Comparison of ENCODE assay signal across 9 cellular contexts in the genomic region with DNA sequence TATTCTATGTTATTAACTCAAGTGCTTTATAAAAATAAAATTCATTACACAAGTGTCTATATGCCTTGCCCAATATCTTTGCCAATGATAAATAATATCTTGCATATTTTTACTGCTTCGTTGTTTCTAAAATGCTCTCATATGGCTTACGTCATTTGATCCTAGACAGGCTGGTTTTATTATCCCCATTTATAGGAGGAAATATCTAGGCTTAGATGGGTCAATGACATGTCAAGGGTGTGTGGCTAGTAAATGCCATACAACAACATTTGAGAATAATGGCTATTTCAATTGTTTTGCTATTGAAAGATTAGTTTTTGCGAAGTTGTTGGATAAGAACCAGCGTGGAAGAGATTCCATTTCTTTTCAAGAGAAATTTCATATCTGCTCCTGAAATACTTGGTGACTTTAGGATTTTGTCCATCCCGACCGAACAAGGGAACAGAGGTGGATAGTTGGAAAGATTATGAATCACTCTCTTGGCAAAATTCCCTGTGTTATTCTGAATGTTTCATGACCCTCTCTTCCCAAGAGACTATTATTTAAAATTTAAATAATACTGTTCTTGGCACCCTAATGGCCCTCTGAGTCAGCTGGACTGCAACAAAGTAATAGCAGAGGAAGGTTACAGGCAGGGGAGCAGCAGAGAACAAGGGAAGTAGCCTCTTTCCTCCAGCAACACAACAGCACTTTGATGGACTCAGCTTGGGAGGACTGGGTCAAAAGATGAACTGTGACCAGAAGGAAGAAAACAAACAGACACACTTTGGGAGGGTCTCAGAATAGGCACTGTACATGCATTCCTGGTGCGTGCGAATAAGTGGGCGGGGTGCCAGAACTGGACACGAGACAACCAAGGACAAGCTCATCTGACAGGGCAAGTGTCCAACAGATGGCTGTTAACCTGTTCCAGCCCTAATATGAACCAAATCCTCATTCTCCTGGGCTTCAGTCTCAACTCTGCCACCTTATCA.
DNase-seq lines count a peak whose midpoint lies in the region; TF ChIP-seq lines count a peak whose summit lies in the region.
"Had no signal": no experiment of that assay in that cellular context is flagged by ENCODE, and none has a peak within 500 bp of the region (broad histone marks: within the 10 kb centered on the region; RNA-seq: fewer than 3 reads in every experiment).

No MANE protein-coding gene starts in this region.

- peak overlapping the region; percentile 31 for H3K4me2 ChIP-seq in hepatocyte

- no peaks in the 10 kb centered on the region for H3K9me3 ChIP-seq in hepatocyte (ENCODE audit: low read depth)
- no peaks in the 10 kb centered on the region for H3K9me3 ChIP-seq in stomach

- H4K20me1 ChIP-seq in hepatocyte (ENCODE audit: insufficient read depth, poor library complexity, severe bottlenecking), result no peaks in the 10 kb centered on the region

- H3K36me3 ChIP-seq in hepatocyte (replicated peaks; ENCODE audit: insufficient read depth, low read depth) (no peaks in the 10 kb centered on the region), stomach (no peaks in the 10 kb centered on the region)

- H3K27me3 ChIP-seq in hepatocyte (no peaks in the 10 kb centered on the region), stomach (no peaks in the 10 kb centered on the region)

- H3K4me3 ChIP-seq in astrocyte of the spinal cord (ENCODE audit: low read depth, low read length), result no peak overlapping the region
- no peak overlapping the region for H3K4me3 ChIP-seq in hepatocyte
- no peak overlapping the region for H3K4me3 ChIP-seq in stomach

- TF ChIP-seq CTCF in astrocyte of the spinal cord (IDR thresholded peaks at IDR 0.05; ENCODE audit: low read depth, low read length), result no peak
- TF ChIP-seq CTCF in hepatocyte (IDR thresholded peaks at IDR 0.05; ENCODE audit: poor library complexity), result no peak
- no peak for TF ChIP-seq CTCF in stomach (IDR thresholded peaks at IDR 0.05)

- H3K79me2 ChIP-seq in hepatocyte, result no peaks in the 10 kb centered on the region

- DNase-seq in HEK293T (ENCODE audit: extremely low spot score) (no peak), astrocyte of the spinal cord (ENCODE audit: low read depth, low spot score) (peak; percentile 95), hepatocyte (ENCODE audit: low spot score) (peak; percentile 72), stomach (no peak), NCI-H82 (lab: John Stamatoyannopoulos, UW) (no peak), NCI-H1436 (lab: John Stamatoyannopoulos, UW) (no peak), mesenteric fat pad (ENCODE audit: low spot score) (no peak)
- DNase-seq in stimulated activated CD4-positive, alpha-beta T cell treated with anti-CD3 and anti-CD28 coated beads, Interleukin-4, amount 100 ng/mL, for 24 hours, result no peak
- DNase-seq: T-helper 2 cell had no signal

- peaks cover 29% of the 10 kb centered on the region for H3K4me1 ChIP-seq in hepatocyte (ENCODE audit: insufficient read depth)
- peaks cover 0 to 35% (median 24%) of the 10 kb centered on the region in 4 donors for H3K4me1 ChIP-seq in stomach

- no peaks in the 10 kb centered on the region for H3K9me2 ChIP-seq in hepatocyte (replicated peaks; ENCODE audit: insufficient read depth)

- H3K27ac ChIP-seq in hepatocyte (peak overlapping the region; percentile 73), stomach (peak overlapping the region in 4 of 5 donors; percentile 44 to 63 (median 50))

- H2AFZ ChIP-seq in hepatocyte, result no peak overlapping the region

- 59% methylated on average over 10 of the region's 10 CpGs for WGBS in hepatocyte (ENCODE audit: low lambda C conversion rate, missing lambda C conversion rate)
- 42 to 74% (median 66%) methylated on average over 9 to 10 of the region's 10 CpGs for WGBS in stomach, 5 donors

- POLR2A ChIA-PET in HEK293T (lab: Yijun Ruan, JAX), result interaction anchor here (0.9 kb wide), 2 partner anchors 11 to 221 kb away, joined by 3 read pairs; no protein-coding TSS in a partner anchor

- CTCF ChIA-PET in HEK293T (lab: Yijun Ruan, JAX), result interaction anchor here (0.6 to 3.1 kb wide), 3 partner anchors 16 to 65 kb away, joined by 3 to 17 read pairs (median 4); no protein-coding TSS in a partner anchor

- intact Hi-C loops in stomach (cut with DNase I; ENCODE audit: low total_unique reads), result no loop called here

- in situ Hi-C loops in astrocyte of the spinal cord (cut with HindIII; ENCODE audit: low sequenced_read_pairs), result no loop called here

- no peak for TF ChIP-seq EP300 in stomach (IDR thresholded peaks at IDR 0.05)

- no peak for TF ChIP-seq POLR2A in stomach (IDR thresholded peaks at IDR 0.05)

TF ChIP-seq in HEK293T, 16 proteins besides CTCF, POLR2A, EP300 and RAD21:
- TF ChIP-seq FOXM1 (IDR thresholded peaks at IDR 0.05; ENCODE audit: borderline replicate concordance) (no peak), ARNT (IDR thresholded peaks at IDR 0.05) (no peak), L3MBTL2 (conservative IDR thresholded peaks at IDR 0.05) (no peak), CTBP1 (IDR thresholded peaks at IDR 0.05; ENCODE audit: borderline replicate concordance) (peak; percentile 61; the same call in 1 of the 2 replicates), HDGF (IDR thresholded peaks at IDR 0.05; ENCODE audit: borderline replicate concordance) (no peak), SUZ12 (IDR thresholded peaks at IDR 0.05) (no peak), ZNF384 (IDR thresholded peaks at IDR 0.05) (no peak), FOXK2 (IDR thresholded peaks at IDR 0.05) (no peak), SP1 (IDR thresholded peaks at IDR 0.05) (no peak), ELF4 (IDR thresholded peaks at IDR 0.05) (no peak), TARDBP (IDR thresholded peaks at IDR 0.05) (no peak), NFRKB (IDR thresholded peaks at IDR 0.05) (no peak), FOXA1 (IDR thresholded peaks at IDR 0.05) (no peak), BHLHE40 (IDR thresholded peaks at IDR 0.05; ENCODE audit: borderline replicate concordance) (no peak)
- TF ChIP-seq, protein P1, sequence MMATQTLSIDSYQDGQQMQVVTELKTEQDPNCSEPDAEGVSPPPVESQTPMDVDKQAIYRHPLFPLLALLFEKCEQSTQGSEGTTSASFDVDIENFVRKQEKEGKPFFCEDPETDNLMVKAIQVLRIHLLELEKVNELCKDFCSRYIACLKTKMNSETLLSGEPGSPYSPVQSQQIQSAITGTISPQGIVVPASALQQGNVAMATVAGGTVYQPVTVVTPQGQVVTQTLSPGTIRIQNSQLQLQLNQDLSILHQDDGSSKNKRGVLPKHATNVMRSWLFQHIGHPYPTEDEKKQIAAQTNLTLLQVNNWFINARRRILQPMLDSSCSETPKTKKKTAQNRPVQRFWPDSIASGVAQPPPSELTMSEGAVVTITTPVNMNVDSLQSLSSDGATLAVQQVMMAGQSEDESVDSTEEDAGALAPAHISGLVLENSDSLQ (IDR thresholded peaks at IDR 0.05), result peak; percentile 40; the same call in 1 of the 2 replicates

Comparison
In these comparisons a context has a peak if more than half of its experiments do, and no peak if none do; other contexts are left out.
1. DNase-seq: peak in astrocyte of the spinal cord (single experiment) and hepatocyte (single experiment); none in HEK293T (single experiment), stomach (single experiment), stimulated activated CD4-positive, alpha-beta T cell treated with anti-CD3 and anti-CD28 coated beads, Interleukin-4, amount 100 ng/mL, for 24 hours (single experiment), NCI-H82 (single experiment), NCI-H1436 (single experiment) and mesenteric fat pad (single experiment).